In genomic region chr15:99340347-99340746, GRCh38 we compare ENCODE assay signal across 1 cellular context.
TF ChIP-seq lines count a peak whose summit lies in the region.

No MANE protein-coding gene starts in this region.

TF ChIP-seq in HepG2, 621 proteins besides CTCF, POLR2A, EP300 and RAD21 (continued from another document):
- TF ChIP-seq, protein P1, sequence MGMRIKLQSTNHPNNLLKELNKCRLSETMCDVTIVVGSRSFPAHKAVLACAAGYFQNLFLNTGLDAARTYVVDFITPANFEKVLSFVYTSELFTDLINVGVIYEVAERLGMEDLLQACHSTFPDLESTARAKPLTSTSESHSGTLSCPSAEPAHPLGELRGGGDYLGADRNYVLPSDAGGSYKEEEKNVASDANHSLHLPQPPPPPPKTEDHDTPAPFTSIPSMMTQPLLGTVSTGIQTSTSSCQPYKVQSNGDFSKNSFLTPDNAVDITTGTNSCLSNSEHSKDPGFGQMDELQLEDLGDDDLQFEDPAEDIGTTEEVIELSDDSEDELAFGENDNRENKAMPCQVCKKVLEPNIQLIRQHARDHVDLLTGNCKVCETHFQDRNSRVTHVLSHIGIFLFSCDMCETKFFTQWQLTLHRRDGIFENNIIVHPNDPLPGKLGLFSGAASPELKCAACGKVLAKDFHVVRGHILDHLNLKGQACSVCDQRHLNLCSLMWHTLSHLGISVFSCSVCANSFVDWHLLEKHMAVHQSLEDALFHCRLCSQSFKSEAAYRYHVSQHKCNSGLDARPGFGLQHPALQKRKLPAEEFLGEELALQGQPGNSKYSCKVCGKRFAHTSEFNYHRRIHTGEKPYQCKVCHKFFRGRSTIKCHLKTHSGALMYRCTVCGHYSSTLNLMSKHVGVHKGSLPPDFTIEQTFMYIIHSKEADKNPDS (CRISPR knock-in tag; IDR thresholded peaks at IDR 0.05): no peak
- no peak for TF ChIP-seq IRF2 (CRISPR knock-in tag; IDR thresholded peaks at IDR 0.05)
- no peak for TF ChIP-seq ZNF891 (CRISPR knock-in tag; IDR thresholded peaks at IDR 0.05)
- no peak for TF ChIP-seq REPIN1 (CRISPR knock-in tag; IDR thresholded peaks at IDR 0.05; ENCODE audit: borderline replicate concordance, low read depth)
- TF ChIP-seq, protein P2, sequence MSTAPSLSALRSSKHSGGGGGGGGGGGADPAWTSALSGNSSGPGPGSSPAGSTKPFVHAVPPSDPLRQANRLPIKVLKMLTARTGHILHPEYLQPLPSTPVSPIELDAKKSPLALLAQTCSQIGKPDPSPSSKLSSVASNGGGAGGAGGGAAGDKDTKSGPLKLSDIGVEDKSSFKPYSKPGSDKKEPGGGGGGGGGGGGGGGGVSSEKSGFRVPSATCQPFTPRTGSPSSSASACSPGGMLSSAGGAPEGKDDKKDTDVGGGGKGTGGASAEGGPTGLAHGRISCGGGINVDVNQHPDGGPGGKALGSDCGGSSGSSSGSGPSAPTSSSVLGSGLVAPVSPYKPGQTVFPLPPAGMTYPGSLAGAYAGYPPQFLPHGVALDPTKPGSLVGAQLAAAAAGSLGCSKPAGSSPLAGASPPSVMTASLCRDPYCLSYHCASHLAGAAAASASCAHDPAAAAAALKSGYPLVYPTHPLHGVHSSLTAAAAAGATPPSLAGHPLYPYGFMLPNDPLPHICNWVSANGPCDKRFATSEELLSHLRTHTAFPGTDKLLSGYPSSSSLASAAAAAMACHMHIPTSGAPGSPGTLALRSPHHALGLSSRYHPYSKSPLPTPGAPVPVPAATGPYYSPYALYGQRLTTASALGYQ (CRISPR knock-in tag; IDR thresholded peaks at IDR 0.05): no peak
- no peak for TF ChIP-seq IKZF4 (CRISPR knock-in tag; IDR thresholded peaks at IDR 0.05; ENCODE audit: borderline replicate concordance, low read depth, not compliant biosample characterization)
- no peak for TF ChIP-seq CREB1 (IDR thresholded peaks at IDR 0.05)
- TF ChIP-seq CREB1 (CRISPR knock-in tag; IDR thresholded peaks at IDR 0.05): 0 out of 2 replicates have a peak, but pooled peaks have one; percentile 45
- TF ChIP-seq HCFC1 (IDR thresholded peaks at IDR 0.05; ENCODE audit: low read depth, low read length): no peak
- no peak for TF ChIP-seq NKX3-1 (CRISPR knock-in tag; IDR thresholded peaks at IDR 0.05)
- TF ChIP-seq STAT5B (CRISPR knock-in tag; IDR thresholded peaks at IDR 0.05): no peak
- TF ChIP-seq GATAD2A (CRISPR knock-in tag; IDR thresholded peaks at IDR 0.05): peak; percentile 35; the same call in 1 of the 2 replicates
- TF ChIP-seq SUZ12 (IDR thresholded peaks at IDR 0.05; ENCODE audit: low read depth, low read length): no peak
- TF ChIP-seq ZNF609 (CRISPR knock-in tag; IDR thresholded peaks at IDR 0.05; ENCODE audit: borderline replicate concordance): no peak
- TF ChIP-seq ATF7-NPFF (CRISPR knock-in tag; IDR thresholded peaks at IDR 0.05; ENCODE audit: low read depth): no peak
- no peak for TF ChIP-seq TOE1 (CRISPR knock-in tag; IDR thresholded peaks at IDR 0.05)
- TF ChIP-seq ADNP (CRISPR knock-in tag; IDR thresholded peaks at IDR 0.05): no peak
- 0 out of 2 replicates have a peak, but pooled peaks have one; percentile 7 for TF ChIP-seq ZNF205 (CRISPR knock-in tag; IDR thresholded peaks at IDR 0.05)
- no peak for TF ChIP-seq MAZ (IDR thresholded peaks at IDR 0.05; ENCODE audit: borderline replicate concordance, low read depth, low read length)
- TF ChIP-seq MAZ (CRISPR knock-in tag; IDR thresholded peaks at IDR 0.05; ENCODE audit: low read depth): no peak
- TF ChIP-seq ZNF709 (CRISPR knock-in tag; IDR thresholded peaks at IDR 0.05): no peak
